ENCODE assay signal across 27 cellular contexts in the genomic region with DNA sequence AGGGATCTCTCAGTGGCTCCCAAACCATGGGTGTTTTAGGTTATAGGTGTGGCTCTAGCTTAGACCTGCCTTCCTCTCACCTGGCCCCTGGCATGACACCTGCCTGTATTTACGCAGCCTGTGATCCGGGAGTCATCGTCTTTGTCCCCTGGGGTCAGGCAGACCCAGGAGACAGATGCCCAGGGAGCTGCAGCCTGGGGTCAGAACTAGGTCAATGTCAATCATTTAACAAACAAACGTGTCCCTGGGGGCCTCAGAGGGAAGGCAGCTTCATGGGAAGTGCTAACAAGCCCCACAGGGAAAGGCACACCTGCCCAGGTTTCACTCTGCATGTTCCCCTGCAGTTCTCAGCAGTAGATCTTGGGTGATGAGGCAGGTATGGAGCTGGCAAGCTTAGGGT. TPM values are rescaled to one million over a fixed set of nuclear protein-coding genes. Genes with fewer than 3 reads are reported as not detected.
DNase-seq lines count a peak whose midpoint lies in the region; ATAC-seq and TF ChIP-seq lines count a peak whose summit lies in the region.
"Had no signal": no experiment of that assay in that cellular context is flagged by ENCODE, and none has a peak within 500 bp of the region (broad histone marks: within the 10 kb centered on the region; RNA-seq: fewer than 3 reads in every experiment).

No MANE protein-coding gene starts in this region.

- no peak for TF ChIP-seq CTCF in HEK293 (tag by site-specific recombination; IDR thresholded peaks at IDR 0.05)
- no peak for TF ChIP-seq CTCF in WERI-Rb-1 (IDR thresholded peaks at IDR 0.05; ENCODE audit: low read depth, low read length)

- no peaks in the 10 kb centered on the region for H4K20me1 ChIP-seq in BLaER1

- H3K27me3 Mint-ChIP-seq in activated CD4-positive, alpha-beta T cell treated with anti-CD3 and anti-CD28 coated beads, Interleukin-2, amount 10 ng/mL, durations not matched to agents 24 days and 14 days, result peaks cover 4% of the 10 kb centered on the region

- H3K9ac ChIP-seq in BLaER1, result no peak overlapping the region
- H3K9ac ChIP-seq: SK-N-SH had no signal

- H3K9me3 Mint-ChIP-seq in activated CD4-positive, alpha-beta T cell treated with anti-CD3 and anti-CD28 coated beads, Interleukin-2, amount 10 ng/mL, durations not matched to agents 24 days and 14 days, result no peaks in the 10 kb centered on the region
- H3K9me3 Mint-ChIP-seq: activated naive CD4-positive, alpha-beta T cell treated with anti-CD3 and anti-CD28 coated beads, Interleukin-2, amount 10 ng/mL, durations not matched to agents 7 days and 5 days; activated T-helper 1 cell treated with anti-CD3 and anti-CD28 coated beads, Interleukin-12 subunit alpha, Interleukin-12 subunit beta, Interleukin-2, Interleukin-4 antibody, amounts not matched to agents 30 ng/mL and 10 ng/mL and 1 ng/mL, durations not matched to agents 14 hours and 24 hours and 36 hours; effector memory CD8-positive, alpha-beta T cell; immature natural killer cell had no signal

- no peak overlapping the region for H3K27ac Mint-ChIP-seq in activated CD4-positive, alpha-beta T cell treated with anti-CD3 and anti-CD28 coated beads, Interleukin-2, amount 10 ng/mL, durations not matched to agents 24 days and 14 days
- H3K27ac Mint-ChIP-seq: activated naive CD4-positive, alpha-beta T cell treated with anti-CD3 and anti-CD28 coated beads, Interleukin-2, amount 10 ng/mL, durations not matched to agents 7 days and 5 days; activated T-helper 1 cell treated with anti-CD3 and anti-CD28 coated beads, Interleukin-12 subunit alpha, Interleukin-12 subunit beta, Interleukin-2, Interleukin-4 antibody, amounts not matched to agents 30 ng/mL and 10 ng/mL and 1 ng/mL, durations not matched to agents 14 hours and 24 hours and 36 hours; effector memory CD8-positive, alpha-beta T cell; immature natural killer cell had no signal

- intact Hi-C loops in activated CD4-positive, alpha-beta T cell treated with anti-CD3 and anti-CD28 coated beads, Interleukin-2, amount 10 ng/mL, durations not matched to agents 24 days and 14 days (cut with micrococcal nuclease), result no loop called here

- H3K4me3 Mint-ChIP-seq in activated CD4-positive, alpha-beta T cell treated with anti-CD3 and anti-CD28 coated beads, Interleukin-2, amount 10 ng/mL, durations not matched to agents 24 days and 14 days, result no peak overlapping the region
- H3K4me3 Mint-ChIP-seq: activated naive CD4-positive, alpha-beta T cell treated with anti-CD3 and anti-CD28 coated beads, Interleukin-2, amount 10 ng/mL, durations not matched to agents 7 days and 5 days; activated T-helper 1 cell treated with anti-CD3 and anti-CD28 coated beads, Interleukin-12 subunit alpha, Interleukin-12 subunit beta, Interleukin-2, Interleukin-4 antibody, amounts not matched to agents 30 ng/mL and 10 ng/mL and 1 ng/mL, durations not matched to agents 14 hours and 24 hours and 36 hours; effector memory CD8-positive, alpha-beta T cell; immature natural killer cell had no signal

- peaks cover 10% of the 10 kb centered on the region for H3K4me1 ChIP-seq in BLaER1
- H3K4me1 ChIP-seq in HEK293 (ENCODE audit: control insufficient read depth, insufficient read depth, low read length), result no peaks in the 10 kb centered on the region
- H3K4me1 ChIP-seq: colonic mucosa, foreskin keratinocyte, upper lobe of right lung had no signal

- DNase-seq in NCI-H2171 (lab: John Stamatoyannopoulos, UW), result peak; percentile 89
- DNase-seq in WERI-Rb-1, result no peak
- DNase-seq in effector CD8-positive, alpha-beta T cell (lab: John Stamatoyannopoulos, UW), result no peak
- no peak for DNase-seq in activated CD4-positive, alpha-beta T cell treated with anti-CD3 and anti-CD28 coated beads, Interleukin-2, amount 10 ng/mL, durations not matched to agents 24 days and 14 days
- no peak for DNase-seq in activated CD4-positive, alpha-beta T cell treated with anti-CD3 and anti-CD28 coated beads, Interleukin-2, amount 50 U/mL, for 1 hour
- DNase-seq: activated CD4-positive, alpha-beta T cell treated with anti-CD3 and anti-CD28 coated beads for 48 hours; activated naive CD4-positive, alpha-beta T cell treated with anti-CD3 and anti-CD28 coated beads, Interleukin-2, amount 10 ng/mL, durations not matched to agents 7 days and 5 days; amygdala; BE2C; Caco-2; colonic mucosa; effector memory CD8-positive, alpha-beta T cell; foreskin keratinocyte; HCEC 1CT; hippocampal formation; immature natural killer cell; mesenchymal stem cell; NCI-H1694 treated with DMSO at 0.1 percent for 48 hours; SK-N-SH; stimulated activated CD4-positive, alpha-beta T cell treated with anti-CD3 and anti-CD28 coated beads, Interleukin-1b, Interleukin-23, amount 100 ng/mL, for 48 hours; upper lobe of right lung had no signal

- H3K4me2 ChIP-seq in BLaER1, result peak overlapping the region; percentile 54
- H3K4me2 ChIP-seq: SK-N-SH had no signal

- H3K27ac ChIP-seq in BLaER1 (no peak overlapping the region), HEK293 (ENCODE audit: extremely low read depth, low read depth, low read length) (no peak overlapping the region), WERI-Rb-1 (peak overlapping the region; percentile 55)
- H3K27ac ChIP-seq: colonic mucosa, foreskin keratinocyte, skin epidermis, upper lobe of right lung had no signal

- no peaks in the 10 kb centered on the region for H3K36me3 Mint-ChIP-seq in activated CD4-positive, alpha-beta T cell treated with anti-CD3 and anti-CD28 coated beads, Interleukin-2, amount 10 ng/mL, durations not matched to agents 24 days and 14 days (ENCODE audit: low read depth)
- H3K36me3 Mint-ChIP-seq: activated naive CD4-positive, alpha-beta T cell treated with anti-CD3 and anti-CD28 coated beads, Interleukin-2, amount 10 ng/mL, durations not matched to agents 7 days and 5 days; immature natural killer cell had no signal

- H3K4me3 ChIP-seq in BLaER1, result no peak overlapping the region
- no peak overlapping the region for H3K4me3 ChIP-seq in HEK293 (ENCODE audit: low read depth, low read length)
- H3K4me3 ChIP-seq in WERI-Rb-1 (ENCODE audit: low read depth, low read length), result no peak overlapping the region
- H3K4me3 ChIP-seq: colonic mucosa, skin epidermis, upper lobe of right lung had no signal

- H3K36me3 ChIP-seq in BLaER1 (no peaks in the 10 kb centered on the region), HEK293 (ENCODE audit: control insufficient read depth in 2 of 2, insufficient read depth in 1 of 2, low read length in 2 of 2) (no peaks in the 10 kb centered on the region), WERI-Rb-1 (peaks cover 12% of the 10 kb centered on the region)
- H3K36me3 ChIP-seq: BE2C, colonic mucosa, upper lobe of right lung had no signal

- POLR2A ChIA-PET in HEK293 (lab: Yijun Ruan, JAX), result interaction anchor here (0.5 to 1.5 kb wide), 2 partner anchors 11 to 12 kb away, joined by 4 to 5 read pairs; a partner anchor contains a TSS

- no peaks in the 10 kb centered on the region for H3K27me3 ChIP-seq in BLaER1
- no peaks in the 10 kb centered on the region for H3K27me3 ChIP-seq in WERI-Rb-1 (ENCODE audit: insufficient read depth, low read depth, severe bottlenecking)
- H3K27me3 ChIP-seq: BE2C, colonic mucosa, foreskin keratinocyte, upper lobe of right lung had no signal

- CTCF ChIA-PET in HEK293 (lab: Yijun Ruan, JAX), result interaction anchor here (0.9 kb wide), 1 partner anchor 123 kb away, joined by 3 read pairs; no protein-coding TSS in a partner anchor

- H3K9me3 ChIP-seq in BLaER1, result no peaks in the 10 kb centered on the region
- H3K9me3 ChIP-seq in HEK293 (ENCODE audit: control insufficient read depth, insufficient read depth, low read depth, low read length), result no peaks in the 10 kb centered on the region
- no peaks in the 10 kb centered on the region for H3K9me3 ChIP-seq in WERI-Rb-1 (ENCODE audit: severe bottlenecking)
- H3K9me3 ChIP-seq: BE2C, Caco-2, colonic mucosa, SK-N-SH, upper lobe of right lung had no signal

- H3K4me1 Mint-ChIP-seq in activated CD4-positive, alpha-beta T cell treated with anti-CD3 and anti-CD28 coated beads, Interleukin-2, amount 10 ng/mL, durations not matched to agents 24 days and 14 days, result peaks cover 5% of the 10 kb centered on the region
- H3K4me1 Mint-ChIP-seq: immature natural killer cell had no signal

- no peak for ATAC-seq in HG02759 (IDR thresholded peaks at IDR 0.05; ENCODE audit: unreplicated experiment)
- ATAC-seq: effector memory CD8-positive, alpha-beta T cell; esophagus mucosa; foreskin keratinocyte; upper lobe of right lung had no signal

TF ChIP-seq in HEK293, 187 proteins besides CTCF, POLR2A, EP300 and RAD21:
- no peak for TF ChIP-seq TCF7L2 (IDR thresholded peaks at IDR 0.05; ENCODE audit: borderline replicate concordance, low read depth, low read length)
- TF ChIP-seq ZIC2 (tag by site-specific recombination; IDR thresholded peaks at IDR 0.05), result 0 out of 2 replicates have a peak, but pooled peaks have one; percentile 11

RNA-seq across cellular contexts. Expression of a gene that starts 12.0 kb away (rescaled TPM):
- 5.5 and 5.8 TPM in 2 replicates for total RNA-seq in activated CD4-positive, alpha-beta T cell treated with anti-CD3 and anti-CD28 coated beads, Interleukin-2, amount 10 ng/mL, durations not matched to agents 24 days and 14 days

RNA-seq across cellular contexts. Expression of a gene that starts 13.0 kb away (rescaled TPM):
- 0.33 and 0.40 TPM in 2 replicates for total RNA-seq in activated CD4-positive, alpha-beta T cell treated with anti-CD3 and anti-CD28 coated beads, Interleukin-2, amount 10 ng/mL, durations not matched to agents 24 days and 14 days

RNA-seq across cellular contexts. Expression of a gene that starts 24.6 kb away (rescaled TPM):
- 39.0 and 40.1 TPM in 2 replicates for total RNA-seq in activated CD4-positive, alpha-beta T cell treated with anti-CD3 and anti-CD28 coated beads, Interleukin-2, amount 10 ng/mL, durations not matched to agents 24 days and 14 days
